In genomic region chr1:42657981-42658879, GRCh38 we compare ENCODE assay signal across 8 cellular contexts. TPM values are rescaled to one million over a fixed set of nuclear protein-coding genes. Genes with fewer than 3 reads are reported as not detected.
DNase-seq lines count a peak whose midpoint lies in the region; ATAC-seq and TF ChIP-seq lines count a peak whose summit lies in the region.

TSS of gene PPIH (plus strand) at chr1:42658423. CDS start at chr1:42658447, 24 bp downstream.

- DNase-seq in BJ (ENCODE audit: low read depth), result peak; percentile 49
- DNase-seq in GM19238 (ENCODE audit: insufficient read length, low spot score), result peak; percentile 91
- DNase-seq in NCI-H524 treated with DMSO at 0.1 percent for 48 hours (lab: John Stamatoyannopoulos, UW), result peak; percentile 64
- DNase-seq in activated CD4-positive, alpha-beta T cell treated with anti-CD3 and anti-CD28 coated beads for 4 hours, result peak; percentile 92 to 94
- DNase-seq in kidney glomerular epithelial cell (lab: John Stamatoyannopoulos, UW), result peak; percentile 83
- peak; percentile 74 to 84 for DNase-seq in stimulated activated CD4-positive, alpha-beta T cell treated with anti-CD3 and anti-CD28 coated beads, Interleukin-1b, Interleukin-23, amount 100 ng/mL, for 1 hour (ENCODE audit: low read depth in 2 of 2)

- peak; percentile 90 for ATAC-seq in HG03442 (IDR thresholded peaks at IDR 0.05; ENCODE audit: unreplicated experiment)

- H3K36me3 ChIP-seq in BJ (ENCODE audit: control insufficient read depth, insufficient read depth, low read length), result no peaks in the 10 kb centered on the region

- peak within 1 kb of the TSS; percentile 67 for H3K27ac ChIP-seq in cingulate gyrus (ENCODE audit: low read depth, low read length)

- H3K4me3 ChIP-seq in BJ (ENCODE audit: low read depth, low read length), result peak within 1 kb of the TSS; percentile 67

- POLR2A ChIA-PET in BJ (lab: Charles Lee), result no interaction called here

- CTCF ChIA-PET in BJ (lab: Yijun Ruan, JAX), result interaction anchor here (0.7 to 2.0 kb wide), 5 partner anchors 14 to 511 kb away, joined by 3 to 5 read pairs (median 4); no protein-coding TSS in a partner anchor

- peak; percentile 40 for TF ChIP-seq CTCF in BJ (IDR thresholded peaks at IDR 0.05; ENCODE audit: insufficient read depth, low read depth, low read length)

- no peaks in the 10 kb centered on the region for H3K27me3 ChIP-seq in BJ (ENCODE audit: control insufficient read depth, insufficient read depth, low read length)

RNA-seq across cellular contexts. Expression of gene PPIH, which starts in this region (rescaled TPM):
- polyA plus RNA-seq in BJ (2011; rRNA removed), result 20.3 and 37.6 TPM in 2 replicates
- 10.7 and 11.1 TPM in 2 replicates for polyA minus RNA-seq in BJ (2011; rRNA and poly(A)+ RNA removed)

Comparison
In these comparisons a context has a peak if more than half of its experiments do, and no peak if none do; other contexts are left out.
1. Peak in every context shown above with its lines: DNase-seq, ATAC-seq, H3K4me3 ChIP-seq and H3K27ac ChIP-seq.